ENCODE assay signal across 8 cellular contexts in genomic region chr17:50904522-50905459, GRCh38. TPM values are rescaled to one million over a fixed set of nuclear protein-coding genes. Genes with fewer than 3 reads are reported as not detected.
A peak's percentile ranks its signal among the peaks of the same experiment; 100 is the strongest.
DNase-seq lines count a peak whose midpoint lies in the region; TF ChIP-seq lines count a peak whose summit lies in the region.

No MANE protein-coding gene starts in this region.

- POLR2A ChIA-PET in activated CD4-positive, alpha-beta memory T cell treated with anti-CD3 and anti-CD28 coated beads, Interleukin-2, amount 10 ng/mL, durations not matched to agents 7 days and 5 days (lab: Charles Lee), result interaction anchor here (0.8 to 15.2 kb wide), 9 partner anchors 14 to 161 kb away, joined by 3 to 298 read pairs (median 4); partner anchors contain the start of gene TOB1

- DNase-seq in NCI-H2029 (lab: John Stamatoyannopoulos, UW) (peak; percentile 16), NCI-H2029 treated with DMSO at 0.1 percent for 48 hours (lab: John Stamatoyannopoulos, UW) (no peak), cardiac muscle cell (ENCODE audit: low read depth in 1 of 2, low spot score in 1 of 2) (peak in 1 of 2 donors; percentile 57), retina (peak; percentile 53), H4 (ENCODE audit: low spot score) (no peak), activated gamma-delta T cell treated with Interleukin-2 at 50 U/mL for 16 hours (no peak), RKO (ENCODE audit: low spot score) (no peak)
- DNase-seq in activated CD4-positive, alpha-beta memory T cell treated with anti-CD3 and anti-CD28 coated beads, Interleukin-2, amount 10 ng/mL, durations not matched to agents 7 days and 5 days, result no peak

- no peaks in the 10 kb centered on the region for H3K27me3 ChIP-seq in cardiac muscle cell

- H3K4me1 Mint-ChIP-seq in activated CD4-positive, alpha-beta memory T cell treated with anti-CD3 and anti-CD28 coated beads, Interleukin-2, amount 10 ng/mL, durations not matched to agents 7 days and 5 days, result peaks cover 70% of the 10 kb centered on the region

- CTCF ChIA-PET in activated CD4-positive, alpha-beta memory T cell treated with anti-CD3 and anti-CD28 coated beads, Interleukin-2, amount 10 ng/mL, durations not matched to agents 7 days and 5 days (lab: Charles Lee), result interaction anchor here (1.0 to 2.0 kb wide), 2 partner anchors 22 to 52 kb away, joined by 5 read pairs; no protein-coding TSS in a partner anchor

- H3K9me3 ChIP-seq in cardiac muscle cell (ENCODE audit: low read depth), result no peaks in the 10 kb centered on the region

- no peaks in the 10 kb centered on the region for H3K27me3 Mint-ChIP-seq in activated CD4-positive, alpha-beta memory T cell treated with anti-CD3 and anti-CD28 coated beads, Interleukin-2, amount 10 ng/mL, durations not matched to agents 7 days and 5 days

- H3K4me1 ChIP-seq in cardiac muscle cell (ENCODE audit: low read depth), result peaks cover 54% of the 10 kb centered on the region

- no peak for TF ChIP-seq CTCF in cardiac muscle cell (IDR thresholded peaks at IDR 0.05; ENCODE audit: low read depth, low read length)

- H3K27ac Mint-ChIP-seq in activated CD4-positive, alpha-beta memory T cell treated with anti-CD3 and anti-CD28 coated beads, Interleukin-2, amount 10 ng/mL, durations not matched to agents 7 days and 5 days, result peak overlapping the region; percentile 85

- H3K36me3 ChIP-seq in cardiac muscle cell, result no peaks in the 10 kb centered on the region

- no peaks in the 10 kb centered on the region for H3K9me3 Mint-ChIP-seq in activated CD4-positive, alpha-beta memory T cell treated with anti-CD3 and anti-CD28 coated beads, Interleukin-2, amount 10 ng/mL, durations not matched to agents 7 days and 5 days

- H3K4me3 ChIP-seq in cardiac muscle cell, result no peak overlapping the region

- H3K27ac ChIP-seq in cardiac muscle cell, result peak overlapping the region; percentile 81

- H3K36me3 Mint-ChIP-seq in activated CD4-positive, alpha-beta memory T cell treated with anti-CD3 and anti-CD28 coated beads, Interleukin-2, amount 10 ng/mL, durations not matched to agents 7 days and 5 days (ENCODE audit: low read depth), result peaks cover 3% of the 10 kb centered on the region

- no peak overlapping the region for H3K4me3 Mint-ChIP-seq in activated CD4-positive, alpha-beta memory T cell treated with anti-CD3 and anti-CD28 coated beads, Interleukin-2, amount 10 ng/mL, durations not matched to agents 7 days and 5 days

RNA-seq across cellular contexts. Expression of gene TOB1, which starts 38.6 kb away (rescaled TPM):
- total RNA-seq in activated CD4-positive, alpha-beta memory T cell treated with anti-CD3 and anti-CD28 coated beads, Interleukin-2, amount 10 ng/mL, durations not matched to agents 7 days and 5 days, result 100 to 1,000 TPM; 121 to 124 TPM
- total RNA-seq in cardiac muscle cell, result 17.1 and 35.4 TPM in 2 replicates
- polyA plus RNA-seq in cardiac muscle cell, result 29.9 and 46.1 TPM in 2 replicates
- total RNA-seq in H4 (2014; rRNA removed; shearing (Covaris generic)), result 3.1 and 7.0 TPM in 2 replicates

Comparison
In these comparisons a context has a peak if more than half of its experiments do, and no peak if none do; other contexts are left out.
1. DNase-seq: peak in NCI-H2029 (single experiment) and retina (single experiment); none in NCI-H2029 treated with DMSO at 0.1 percent for 48 hours (single experiment), activated CD4-positive, alpha-beta memory T cell treated with anti-CD3 and anti-CD28 coated beads, Interleukin-2, amount 10 ng/mL, durations not matched to agents 7 days and 5 days (single experiment), H4 (single experiment), activated gamma-delta T cell treated with Interleukin-2 at 50 U/mL for 16 hours (single experiment) and RKO (single experiment).